6 cellular contexts compared by ENCODE assay signal in genomic region chr3:184025256-184025655, GRCh38. TPM values are rescaled to one million over a fixed set of nuclear protein-coding genes. Genes with fewer than 3 reads are reported as not detected.
"Had no signal": no experiment of that assay in that cellular context is flagged by ENCODE, and none has a peak within 500 bp of the region (broad histone marks: within the 10 kb centered on the region; RNA-seq: fewer than 3 reads in every experiment).

No MANE protein-coding gene starts in this region.

RNA-seq across cellular contexts. Expression of gene HTR3D, which starts 6.3 kb away (rescaled TPM):
- total RNA-seq: GM23338, H4, H7, HFFc6, HT1080, IMR-90 had no signal
- polyA plus RNA-seq: GM23338, IMR-90 had no signal

RNA-seq across cellular contexts. Expression of gene HTR3C, which starts 27.6 kb away (rescaled TPM):
- total RNA-seq: GM23338, H4, H7, HFFc6, HT1080, IMR-90 had no signal
- polyA plus RNA-seq: GM23338, IMR-90 had no signal
